In genomic region chr22:49971232-49972162, GRCh38 we compare ENCODE assay signal across 1 cellular context.
TF ChIP-seq lines count a peak whose summit lies in the region.

No MANE protein-coding gene starts in this region.

TF ChIP-seq in GM12878, 131 proteins besides CTCF, POLR2A, EP300 and RAD21 (continued from another document):
- no peak for TF ChIP-seq ELK1 (IDR thresholded peaks at IDR 0.05; ENCODE audit: low read depth, low read length)
- TF ChIP-seq TCF7 (IDR thresholded peaks at IDR 0.05; ENCODE audit: borderline replicate concordance) = no peak
- TF ChIP-seq POLR2AphosphoS5 (IDR thresholded peaks at IDR 0.05; ENCODE audit: low read length) = peak; percentile 37; the same call in 1 of the 2 replicates
- no peak for TF ChIP-seq STAT1 (conservative IDR thresholded peaks at IDR 0.05)
- no peak for TF ChIP-seq SMAD5 (IDR thresholded peaks at IDR 0.05; ENCODE audit: low read depth)
- TF ChIP-seq, protein P1, sequence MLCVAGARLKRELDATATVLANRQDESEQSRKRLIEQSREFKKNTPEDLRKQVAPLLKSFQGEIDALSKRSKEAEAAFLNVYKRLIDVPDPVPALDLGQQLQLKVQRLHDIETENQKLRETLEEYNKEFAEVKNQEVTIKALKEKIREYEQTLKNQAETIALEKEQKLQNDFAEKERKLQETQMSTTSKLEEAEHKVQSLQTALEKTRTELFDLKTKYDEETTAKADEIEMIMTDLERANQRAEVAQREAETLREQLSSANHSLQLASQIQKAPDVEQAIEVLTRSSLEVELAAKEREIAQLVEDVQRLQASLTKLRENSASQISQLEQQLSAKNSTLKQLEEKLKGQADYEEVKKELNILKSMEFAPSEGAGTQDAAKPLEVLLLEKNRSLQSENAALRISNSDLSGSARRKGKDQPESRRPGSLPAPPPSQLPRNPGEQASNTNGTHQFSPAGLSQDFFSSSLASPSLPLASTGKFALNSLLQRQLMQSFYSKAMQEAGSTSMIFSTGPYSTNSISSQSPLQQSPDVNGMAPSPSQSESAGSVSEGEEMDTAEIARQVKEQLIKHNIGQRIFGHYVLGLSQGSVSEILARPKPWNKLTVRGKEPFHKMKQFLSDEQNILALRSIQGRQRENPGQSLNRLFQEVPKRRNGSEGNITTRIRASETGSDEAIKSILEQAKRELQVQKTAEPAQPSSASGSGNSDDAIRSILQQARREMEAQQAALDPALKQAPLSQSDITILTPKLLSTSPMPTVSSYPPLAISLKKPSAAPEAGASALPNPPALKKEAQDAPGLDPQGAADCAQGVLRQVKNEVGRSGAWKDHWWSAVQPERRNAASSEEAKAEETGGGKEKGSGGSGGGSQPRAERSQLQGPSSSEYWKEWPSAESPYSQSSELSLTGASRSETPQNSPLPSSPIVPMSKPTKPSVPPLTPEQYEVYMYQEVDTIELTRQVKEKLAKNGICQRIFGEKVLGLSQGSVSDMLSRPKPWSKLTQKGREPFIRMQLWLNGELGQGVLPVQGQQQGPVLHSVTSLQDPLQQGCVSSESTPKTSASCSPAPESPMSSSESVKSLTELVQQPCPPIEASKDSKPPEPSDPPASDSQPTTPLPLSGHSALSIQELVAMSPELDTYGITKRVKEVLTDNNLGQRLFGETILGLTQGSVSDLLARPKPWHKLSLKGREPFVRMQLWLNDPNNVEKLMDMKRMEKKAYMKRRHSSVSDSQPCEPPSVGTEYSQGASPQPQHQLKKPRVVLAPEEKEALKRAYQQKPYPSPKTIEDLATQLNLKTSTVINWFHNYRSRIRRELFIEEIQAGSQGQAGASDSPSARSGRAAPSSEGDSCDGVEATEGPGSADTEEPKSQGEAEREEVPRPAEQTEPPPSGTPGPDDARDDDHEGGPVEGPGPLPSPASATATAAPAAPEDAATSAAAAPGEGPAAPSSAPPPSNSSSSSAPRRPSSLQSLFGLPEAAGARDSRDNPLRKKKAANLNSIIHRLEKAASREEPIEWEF (IDR thresholded peaks at IDR 0.05; ENCODE audit: insufficient replicate concordance, low read depth, low read length) = no peak
- TF ChIP-seq LARP7 (IDR thresholded peaks at IDR 0.05) = no peak; the same call in 1 of the 2 replicates
- peak; percentile 10; the same call in 1 of the 2 replicates for TF ChIP-seq NR2F1 (conservative IDR thresholded peaks at IDR 0.05)
- TF ChIP-seq GATAD2B (conservative IDR thresholded peaks at IDR 0.05; ENCODE audit: low read depth) = peak; percentile 14; the same call in 1 of the 2 replicates
- no peak for TF ChIP-seq SUPT20H (IDR thresholded peaks at IDR 0.05; ENCODE audit: borderline replicate concordance, control insufficient read depth, low read depth, low read length)
- TF ChIP-seq SREBF1 (IDR thresholded peaks at IDR 0.05; ENCODE audit: low read length) = no peak
- TF ChIP-seq SPI1 (IDR thresholded peaks at IDR 0.05; ENCODE audit: borderline replicate concordance, insufficient read depth, low read depth, low read length) = no peak
- TF ChIP-seq YY1 (IDR thresholded peaks at IDR 0.05; ENCODE audit: low read depth, low read length) = peak; percentile 20; the same call in 1 of the 2 replicates
- no peak for TF ChIP-seq NBN (IDR thresholded peaks at IDR 0.05)
- no peak for TF ChIP-seq ZBED1 (IDR thresholded peaks at IDR 0.05; ENCODE audit: borderline replicate concordance)
- no peak for TF ChIP-seq ZBTB33 (IDR thresholded peaks at IDR 0.05)
- no peak for TF ChIP-seq ZNF24 (IDR thresholded peaks at IDR 0.05)
- TF ChIP-seq REST (IDR thresholded peaks at IDR 0.05; ENCODE audit: low read depth, low read length) = no peak
- no peak for TF ChIP-seq CHD4 (IDR thresholded peaks at IDR 0.05)
- TF ChIP-seq PAX8 (IDR thresholded peaks at IDR 0.05) = no peak
- no peak for TF ChIP-seq MYB (IDR thresholded peaks at IDR 0.05; ENCODE audit: borderline replicate concordance, low read depth, low read length)
- no peak for TF ChIP-seq MTA3 (IDR thresholded peaks at IDR 0.05; ENCODE audit: borderline replicate concordance, low read length)
- TF ChIP-seq IKZF1 (conservative IDR thresholded peaks at IDR 0.05) = 0 out of 2 replicates have a peak, but pooled peaks have one; percentile 39
- no peak; the same call in 1 of the 2 replicates for TF ChIP-seq CBFB (IDR thresholded peaks at IDR 0.05; ENCODE audit: low read depth)
- no peak for TF ChIP-seq POU2F2 (IDR thresholded peaks at IDR 0.05; ENCODE audit: borderline replicate concordance, low read depth, low read length)
TF ChIP-seq in GM12878: peak in this region for 20.
